Comparison of ENCODE assay signal across 8 cellular contexts in genomic region chr13:19862511-19863313, GRCh38. TPM values are rescaled to one million over a fixed set of nuclear protein-coding genes. Genes with fewer than 3 reads are reported as not detected.
DNase-seq lines count a peak whose midpoint lies in the region; TF ChIP-seq lines count a peak whose summit lies in the region.

No MANE protein-coding gene starts in this region.

- H3K36me3 ChIP-seq in mammary epithelial cell (ENCODE audit: insufficient read depth, low read length), result no peaks in the 10 kb centered on the region
- H3K36me3 ChIP-seq in kidney epithelial cell (ENCODE audit: control insufficient read depth, insufficient read depth, low read length), result no peaks in the 10 kb centered on the region

- peak overlapping the region; percentile 79 for H2AFZ ChIP-seq in mammary epithelial cell (ENCODE audit: low read depth, low read length)

- H3K4me1 ChIP-seq in mammary epithelial cell (ENCODE audit: insufficient read depth, low read length), result peaks cover 16% of the 10 kb centered on the region

- H4K20me1 ChIP-seq in mammary epithelial cell (ENCODE audit: insufficient read depth, low read length), result no peaks in the 10 kb centered on the region

- intact Hi-C loops in mammary epithelial cell (cut with micrococcal nuclease), result loop anchor here (1.0 to 10.0 kb wide), 3 partner anchors 80 to 118 kb away; partner anchors contain the start of genes PSPC1 and ZMYM2

- H3K27me3 ChIP-seq in mammary epithelial cell (ENCODE audit: insufficient read depth, low read length) (no peaks in the 10 kb centered on the region), kidney epithelial cell (ENCODE audit: control insufficient read depth, insufficient read depth, low read length) (no peaks in the 10 kb centered on the region)

- H3K4me3 ChIP-seq in mammary epithelial cell (replicated peaks in 1 of 3; ENCODE audit: insufficient read depth in 1 of 3, low read depth in 2 of 3, low read length in 3 of 3) (peak overlapping the region; percentile 58 to 75 (median 64)), kidney epithelial cell (ENCODE audit: low read depth, low read length) (peak overlapping the region; percentile 70)

- CTCF ChIA-PET in mammary epithelial cell (lab: Charles Lee; ENCODE audit: low non-redundant PET), result no interaction called here

- BruUV-seq in mammary epithelial cell (replicated peaks; lab: Mats Ljungman, UMichigan), result no TSS peak

- dilution Hi-C loops in mammary epithelial cell (cut with HindIII; ENCODE audit: low sequenced_read_pairs), result no loop called here

- peak overlapping the region; percentile 87 for H3K27ac ChIP-seq in VCaP
- peak overlapping the region; percentile 80 for H3K27ac ChIP-seq in mammary epithelial cell (ENCODE audit: insufficient read depth, low read depth, low read length)

- H3K9me3 ChIP-seq in mammary epithelial cell (replicated peaks; ENCODE audit: insufficient read depth, low read length), result no peaks in the 10 kb centered on the region

- in situ Hi-C loops in mammary epithelial cell (cut with MboI; ENCODE audit: low sequenced_read_pairs in 2 of 2), result no loop called here

- under 1% methylated on average over 21 of the region's 65 CpGs for WGBS in mammary epithelial cell (ENCODE audit: low coverage, missing lambda C conversion rate)

- H3K9ac ChIP-seq in mammary epithelial cell (ENCODE audit: insufficient read depth, low read length), result peak overlapping the region; percentile 84

- H3K4me2 ChIP-seq in mammary epithelial cell (ENCODE audit: insufficient read depth, low read depth, low read length), result peak overlapping the region; percentile 79

- DNase-seq in SIG-M5 treated with dmso at 0.1 percent for 504 hours (lab: John Stamatoyannopoulos, UW; ENCODE audit: unreplicated experiment) (peak; percentile 43), SIG-M5 (lab: John Stamatoyannopoulos, UW) (no peak), HT-29 (ENCODE audit: low spot score) (peak; percentile 77), mammary epithelial cell (peak; percentile 46), kidney epithelial cell (ENCODE audit: low read depth) (no peak), middle frontal gyrus (ENCODE audit: extremely low spot score, low spot score) (no peak)
- peak; percentile 62 for DNase-seq in stimulated activated CD4-positive, alpha-beta T cell treated with anti-CD3 and anti-CD28 coated beads, Interleukin-15, amount 100 ng/mL, for 24 hours

- TF ChIP-seq CTCF in VCaP (conservative IDR thresholded peaks at IDR 0.05) (no peak), mammary epithelial cell (conservative IDR thresholded peaks at IDR 0.05 in 1 of 2, IDR thresholded peaks at IDR 0.05 in 1 of 2; ENCODE audit: extremely low read depth in 1 of 2, insufficient read depth in 1 of 2, low read depth in 1 of 2, low read length in 2 of 2) (no peak), kidney epithelial cell (IDR thresholded peaks at IDR 0.05; ENCODE audit: insufficient read depth, low read length, poor library complexity, severe bottlenecking) (no peak)

- H3K79me2 ChIP-seq in mammary epithelial cell (ENCODE audit: insufficient read depth, low read length), result peaks cover 50% of the 10 kb centered on the region

RNA-seq across cellular contexts. Expression of gene ZMYM5, which starts 0.7 kb away (rescaled TPM):
- 5.3 and 8.3 TPM in 2 replicates for total RNA-seq in HT-29 (2014; rRNA removed; shearing (Covaris generic))
- 10 to 100 TPM; 11.4 to 13.5 TPM for total RNA-seq in mammary epithelial cell
- polyA plus RNA-seq in mammary epithelial cell, result 5.1 TPM
- 2.6 TPM for polyA minus RNA-seq in mammary epithelial cell
- 11.4 and 12.0 TPM in 2 replicates for total RNA-seq in kidney epithelial cell

Comparison
In these comparisons a context has a peak if more than half of its experiments do, and no peak if none do; other contexts are left out.
1. DNase-seq: peak in SIG-M5 treated with dmso at 0.1 percent for 504 hours (single experiment), HT-29 (single experiment), mammary epithelial cell (single experiment) and stimulated activated CD4-positive, alpha-beta T cell treated with anti-CD3 and anti-CD28 coated beads, Interleukin-15, amount 100 ng/mL, for 24 hours (single experiment); none in SIG-M5 (single experiment), kidney epithelial cell (single experiment) and middle frontal gyrus (single experiment).